In genomic region chr1:27392096-27392777, GRCh38 we compare ENCODE assay signal across 2 cellular contexts.
TF ChIP-seq lines count a peak whose summit lies in the region.

Gene GPR3, plus strand, starts transcription at chr1:27392622. Its CDS starts 1,177 bp downstream, at chr1:27393799.

TF ChIP-seq in HCT116, 20 proteins besides CTCF, POLR2A, EP300 and RAD21 (continued from another document):
- TF ChIP-seq REST (IDR thresholded peaks at IDR 0.05; ENCODE audit: low read depth): no peak
- TF ChIP-seq SP1 (IDR thresholded peaks at IDR 0.05; ENCODE audit: low read depth): peak; percentile 58
- peak; percentile 91 for TF ChIP-seq TCF7L2 (IDR thresholded peaks at IDR 0.05; ENCODE audit: borderline replicate concordance, extremely low read depth, insufficient read depth, insufficient read length)
- no peak; the same call in 1 of the 2 replicates for TF ChIP-seq CBX3 (IDR thresholded peaks at IDR 0.05; ENCODE audit: low read depth)
- TF ChIP-seq FOSL1 (IDR thresholded peaks at IDR 0.05; ENCODE audit: low read depth): no peak
- TF ChIP-seq SIN3A (IDR thresholded peaks at IDR 0.05; ENCODE audit: low read depth): 0 out of 2 replicates have a peak, but pooled peaks have one; percentile 59
- no peak for TF ChIP-seq EZH2phosphoT487 (IDR thresholded peaks at IDR 0.05; ENCODE audit: borderline replicate concordance)
- TF ChIP-seq, protein P1, sequence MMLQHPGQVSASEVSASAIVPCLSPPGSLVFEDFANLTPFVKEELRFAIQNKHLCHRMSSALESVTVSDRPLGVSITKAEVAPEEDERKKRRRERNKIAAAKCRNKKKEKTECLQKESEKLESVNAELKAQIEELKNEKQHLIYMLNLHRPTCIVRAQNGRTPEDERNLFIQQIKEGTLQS (IDR thresholded peaks at IDR 0.05): no peak
- TF ChIP-seq POLR2AphosphoS5 (IDR thresholded peaks at IDR 0.05; ENCODE audit: low read depth, low read length): no peak; the same call in 1 of the 2 replicates
- TF ChIP-seq ZFX (IDR thresholded peaks at IDR 0.05): no peak; the same call in 1 of the 2 replicates
- no peak for TF ChIP-seq ZNF274 (IDR thresholded peaks at IDR 0.05; ENCODE audit: low read depth, low read length)
- peak; percentile 63; the same call in 1 of the 2 replicates for TF ChIP-seq EGR1 (IDR thresholded peaks at IDR 0.05; ENCODE audit: low read depth)
- no peak for TF ChIP-seq ELF1 (IDR thresholded peaks at IDR 0.05; ENCODE audit: borderline replicate concordance, low read depth)
- no peak for TF ChIP-seq ZBTB33 (IDR thresholded peaks at IDR 0.05; ENCODE audit: extremely low read depth, insufficient replicate concordance, low read length)
- TF ChIP-seq EZH2 (IDR thresholded peaks at IDR 0.05): no peak
- no peak for TF ChIP-seq JUND (IDR thresholded peaks at IDR 0.05)
- TF ChIP-seq CEBPB (IDR thresholded peaks at IDR 0.05; ENCODE audit: low read depth): no peak
- TF ChIP-seq YY1 (IDR thresholded peaks at IDR 0.05; ENCODE audit: extremely low read depth, insufficient replicate concordance, low read depth, low read length): peak; percentile 28
TF ChIP-seq in HCT116: peak in this region for 6.

TF ChIP-seq in SK-N-SH, 30 proteins besides CTCF, POLR2A, EP300 and RAD21 (continued from another document):
- TF ChIP-seq USF2 (IDR thresholded peaks at IDR 0.05; ENCODE audit: borderline replicate concordance, low read depth, low read length): 0 out of 2 replicates have a peak, but pooled peaks have one; percentile 29
- peak; percentile 54; the same call in 1 of the 2 replicates for TF ChIP-seq FOSL2 (IDR thresholded peaks at IDR 0.05; ENCODE audit: borderline replicate concordance, low read depth)
- peak; percentile 49 for TF ChIP-seq CHD2 (IDR thresholded peaks at IDR 0.05; ENCODE audit: low read length, partially characterized antibody)
- peak; percentile 58 for TF ChIP-seq NRF1 (IDR thresholded peaks at IDR 0.05; ENCODE audit: low read depth, low read length)
- no peak for TF ChIP-seq GATA2 (CRISPR knock-in tag; IDR thresholded peaks at IDR 0.05)
- TF ChIP-seq RXRA (IDR thresholded peaks at IDR 0.05; ENCODE audit: borderline replicate concordance, low read depth): no peak
- peak; percentile 58; the same call in 1 of the 2 replicates for TF ChIP-seq FOXM1 (IDR thresholded peaks at IDR 0.05; ENCODE audit: low read depth)
- TF ChIP-seq, protein P2, sequence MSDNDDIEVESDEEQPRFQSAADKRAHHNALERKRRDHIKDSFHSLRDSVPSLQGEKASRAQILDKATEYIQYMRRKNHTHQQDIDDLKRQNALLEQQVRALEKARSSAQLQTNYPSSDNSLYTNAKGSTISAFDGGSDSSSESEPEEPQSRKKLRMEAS (IDR thresholded peaks at IDR 0.05; ENCODE audit: low read depth): 0 out of 2 replicates have a peak, but pooled peaks have one; percentile 29
- no peak for TF ChIP-seq ZBTB33 (IDR thresholded peaks at IDR 0.05; ENCODE audit: borderline replicate concordance, low read depth)
- peak; percentile 86; the same call in 1 of the 2 replicates for TF ChIP-seq MXI1 (IDR thresholded peaks at IDR 0.05; ENCODE audit: low read depth, low read length)
- TF ChIP-seq SMC3 (IDR thresholded peaks at IDR 0.05; ENCODE audit: low read depth, low read length): peak; percentile 61
- 0 out of 2 replicates have a peak, but pooled peaks have one; percentile 10 for TF ChIP-seq RCOR1 (IDR thresholded peaks at IDR 0.05; ENCODE audit: low read length)
- peak; percentile 93 for TF ChIP-seq RFX5 (IDR thresholded peaks at IDR 0.05; ENCODE audit: low read length)
TF ChIP-seq in SK-N-SH: peak in this region for 11.
